13 cellular contexts compared by ENCODE assay signal in genomic region chr5:153425914-153426313, GRCh38.
DNase-seq lines count a peak whose midpoint lies in the region; FAIRE-seq and TF ChIP-seq lines count a peak whose summit lies in the region.
"Had no signal": no experiment of that assay in that cellular context is flagged by ENCODE, and none has a peak within 500 bp of the region (broad histone marks: within the 10 kb centered on the region; RNA-seq: fewer than 3 reads in every experiment).

No MANE protein-coding gene starts in this region.

- H4K20me1 ChIP-seq in DOHH2 (ENCODE audit: control insufficient read depth, insufficient read depth, low read depth, low read length) (no peaks in the 10 kb centered on the region), keratinocyte (ENCODE audit: control insufficient read depth, extremely low read depth, insufficient read depth, low read length) (no peaks in the 10 kb centered on the region)

- dilution Hi-C loops in keratinocyte (cut with MboI; ENCODE audit: extremely low pct_ligation_motif_present, low sequenced_read_pairs) = no loop called here

- H3K9me3 ChIP-seq in DOHH2 (ENCODE audit: control insufficient read depth, insufficient read depth, low read length) (no peaks in the 10 kb centered on the region), SJCRH30 (replicated peaks) (no peaks in the 10 kb centered on the region), keratinocyte (ENCODE audit: control insufficient read depth, low read depth, low read length) (no peaks in the 10 kb centered on the region)
- H3K9me3 ChIP-seq: gastrocnemius medialis, suprapubic skin had no signal

- no peaks in the 10 kb centered on the region for H3F3A ChIP-seq in DOHH2 (ENCODE audit: control insufficient read depth, insufficient read depth)

- no peaks in the 10 kb centered on the region for H3K36me3 ChIP-seq in DOHH2 (ENCODE audit: control insufficient read depth, low read length)
- no peaks in the 10 kb centered on the region for H3K36me3 ChIP-seq in H7 (replicated peaks; ENCODE audit: control insufficient read depth, insufficient read depth, low read length)
- H3K36me3 ChIP-seq in SJCRH30 = no peaks in the 10 kb centered on the region
- no peaks in the 10 kb centered on the region for H3K36me3 ChIP-seq in keratinocyte (ENCODE audit: control insufficient read depth in 2 of 2, extremely low read depth in 1 of 2, insufficient read depth in 2 of 2, low read length in 2 of 2)
- H3K36me3 ChIP-seq: gastrocnemius medialis, suprapubic skin had no signal

- H3K4me1 ChIP-seq in DOHH2 (ENCODE audit: control insufficient read depth, low read length) (no peaks in the 10 kb centered on the region), SJCRH30 (no peaks in the 10 kb centered on the region), keratinocyte (ENCODE audit: control insufficient read depth, extremely low read depth, insufficient read depth, low read length) (no peaks in the 10 kb centered on the region)
- H3K4me1 ChIP-seq: gastrocnemius medialis, suprapubic skin had no signal

- TF ChIP-seq CTCF in DOHH2 (IDR thresholded peaks at IDR 0.05; ENCODE audit: low read depth, low read length, poor library complexity, severe bottlenecking) (peak; percentile 58), keratinocyte (optimal IDR thresholded peaks at IDR 0.05 in 1 of 3, IDR thresholded peaks at IDR 0.05 in 1 of 3, conservative IDR thresholded peaks at IDR 0.05 in 1 of 3; ENCODE audit: extremely low read depth in 1 of 3, insufficient read depth in 2 of 3, low read length in 3 of 3) (peak; percentile 45 to 75 (median 71))

- H3K4me2 ChIP-seq in DOHH2 (ENCODE audit: low read length) (no peak overlapping the region), keratinocyte (ENCODE audit: control insufficient read depth, extremely low read depth, insufficient read depth, low read depth, low read length) (no peak overlapping the region)

- FAIRE-seq in keratinocyte (lab: Jason Lieb, UNC) = no peak

- H3K4me3 ChIP-seq in DOHH2 (ENCODE audit: low read length) (no peak overlapping the region), H7 (ENCODE audit: insufficient read depth, low read depth, low read length) (no peak overlapping the region), SJCRH30 (no peak overlapping the region), keratinocyte (ENCODE audit: control insufficient read depth in 2 of 3, extremely low read depth in 1 of 3, insufficient read depth in 2 of 3, low read depth in 1 of 3, low read length in 3 of 3) (no peak overlapping the region)
- H3K4me3 ChIP-seq: gastrocnemius medialis, lung, suprapubic skin had no signal

- no peaks in the 10 kb centered on the region for H3K9me1 ChIP-seq in keratinocyte (ENCODE audit: control insufficient read depth, extremely low read depth, insufficient read depth, low read length)

- no peak overlapping the region for H3K9ac ChIP-seq in keratinocyte (ENCODE audit: control insufficient read depth, extremely low read depth, insufficient read depth, low read length)

- H2AFZ ChIP-seq in keratinocyte (ENCODE audit: control insufficient read depth, low read length) = no peak overlapping the region

- no peaks in the 10 kb centered on the region for H3K9me2 ChIP-seq in DOHH2 (replicated peaks; ENCODE audit: control insufficient read depth, low read length)

- peak; percentile 16 for DNase-seq in H7
- peak; percentile 32 to 37 for DNase-seq in SJCRH30
- no peak for DNase-seq in keratinocyte (ENCODE audit: low read depth, low spot score)
- no peak for DNase-seq in NCI-H1694 treated with DMSO at 0.1 percent for 48 hours (lab: John Stamatoyannopoulos, UW)
- DNase-seq in effector CD8-positive, alpha-beta T cell (lab: John Stamatoyannopoulos, UW) = no peak
- DNase-seq in NCI-H226 = no peak
- DNase-seq: DMS79 treated with DMSO at 0.1 percent for 48 hours, gastrocnemius medialis, NCI-H774, T1000 had no signal

- H3K27ac ChIP-seq in DOHH2 (ENCODE audit: low read depth, low read length) (no peak overlapping the region), SJCRH30 (no peak overlapping the region), keratinocyte (ENCODE audit: control insufficient read depth, insufficient read depth, low read length) (no peak overlapping the region)
- H3K27ac ChIP-seq: gastrocnemius medialis, suprapubic skin had no signal

- H3K79me2 ChIP-seq in DOHH2 (ENCODE audit: control insufficient read depth, low read length) (no peaks in the 10 kb centered on the region), keratinocyte (ENCODE audit: control insufficient read depth, insufficient read depth, low read length) (no peaks in the 10 kb centered on the region)

- H3K27me3 ChIP-seq in DOHH2 (ENCODE audit: control insufficient read depth, low read length) (no peaks in the 10 kb centered on the region), H7 (ENCODE audit: control insufficient read depth, insufficient read depth, low read length) (no peaks in the 10 kb centered on the region), SJCRH30 (no peaks in the 10 kb centered on the region), keratinocyte (ENCODE audit: control insufficient read depth, extremely low read depth, insufficient read depth, low read length) (no peaks in the 10 kb centered on the region)
- H3K27me3 ChIP-seq: gastrocnemius medialis had no signal

Comparison
In these comparisons a context has a peak if more than half of its experiments do, and no peak if none do; other contexts are left out.
1. DNase-seq: peak in H7 (single experiment) and SJCRH30 (2 of 2); none in keratinocyte (single experiment), NCI-H1694 treated with DMSO at 0.1 percent for 48 hours (single experiment), effector CD8-positive, alpha-beta T cell (single experiment) and NCI-H226 (single experiment).